13 cellular contexts compared by ENCODE assay signal in genomic region chr1:200665851-200666250, GRCh38. TPM values are rescaled to one million over a fixed set of nuclear protein-coding genes. Genes with fewer than 3 reads are reported as not detected.
DNase-seq lines count a peak whose midpoint lies in the region; ATAC-seq and TF ChIP-seq lines count a peak whose summit lies in the region.
"Had no signal": no experiment of that assay in that cellular context is flagged by ENCODE, and none has a peak within 500 bp of the region (broad histone marks: within the 10 kb centered on the region; RNA-seq: fewer than 3 reads in every experiment).

No MANE protein-coding gene starts in this region.

- no peak overlapping the region for H3K4me3 Mint-ChIP-seq in activated T-cell treated with anti-CD3 and anti-CD28 coated beads, Interleukin-2, amount 50 U/mL, for 24 hours
- peak overlapping the region; percentile 42 for H3K4me3 Mint-ChIP-seq in activated T-helper 17 cell treated with anti-CD3 and anti-CD28 coated beads, Interleukin-2, amount 50 U/mL, for 72 hours

- no peaks in the 10 kb centered on the region for H3K9me3 ChIP-seq in thoracic aorta
- H3K9me3 ChIP-seq: testis had no signal

- H3K4me1 Mint-ChIP-seq in activated T-cell treated with anti-CD3 and anti-CD28 coated beads, Interleukin-2, amount 50 U/mL, for 24 hours (ENCODE audit: low read depth) = peaks cover 57% of the 10 kb centered on the region
- peaks cover 29% of the 10 kb centered on the region for H3K4me1 Mint-ChIP-seq in activated T-helper 17 cell treated with anti-CD3 and anti-CD28 coated beads, Interleukin-2, amount 50 U/mL, for 72 hours

- no peaks in the 10 kb centered on the region for H3K36me3 ChIP-seq in thoracic aorta

- peak overlapping the region; percentile 32 for H3K4me3 ChIP-seq in thoracic aorta
- H3K4me3 ChIP-seq: testis had no signal

- ATAC-seq in activated T-helper 17 cell treated with anti-CD3 and anti-CD28 coated beads, Interleukin-2, amount 50 U/mL, for 72 hours (replicated peaks) = no peak
- ATAC-seq in thoracic aorta (ENCODE audit: insufficient number of reproducible peaks, low FRiP score, low read depth) = no peak

- DNase-seq in activated T-cell treated with anti-CD3 and anti-CD28 coated beads, Interleukin-2, amount 50 U/mL, for 24 hours = no peak
- no peak for DNase-seq in activated T-cell treated with anti-CD3 and anti-CD28 coated beads, Interleukin-2, amount 50 U/mL, for 1 hour
- DNase-seq in iPS-NIHi7 (ENCODE audit: extremely low spot score) (peak; percentile 22), thoracic aorta (ENCODE audit: low spot score) (no peak), GOT3 (lab: John Stamatoyannopoulos, UW) (no peak), superior temporal gyrus (ENCODE audit: extremely low spot score) (no peak), NCI-H524 treated with DMSO at 0.1 percent for 48 hours (lab: John Stamatoyannopoulos, UW) (no peak)
- DNase-seq: activated CD4-positive, alpha-beta T cell treated with anti-CD3 and anti-CD28 coated beads, Interleukin-2, amount 50 U/mL, for 1 hour; brain microvascular endothelial cell; retina; T-helper 1 cell; testis had no signal

- H3K4me1 ChIP-seq in thoracic aorta (ENCODE audit: control insufficient read depth in 1 of 2, low read depth in 2 of 2) = peaks cover 27 to 46% of the 10 kb centered on the region in 2 donors

- no peak for TF ChIP-seq CTCF in thoracic aorta (IDR thresholded peaks at IDR 0.05)

- H3K27ac ChIP-seq in thoracic aorta = peak overlapping the region; percentile 71 to 75
- H3K27ac ChIP-seq: brain microvascular endothelial cell had no signal

- H3K9me3 Mint-ChIP-seq in activated T-cell treated with anti-CD3 and anti-CD28 coated beads, Interleukin-2, amount 50 U/mL, for 24 hours = no peaks in the 10 kb centered on the region
- no peaks in the 10 kb centered on the region for H3K9me3 Mint-ChIP-seq in activated T-helper 17 cell treated with anti-CD3 and anti-CD28 coated beads, Interleukin-2, amount 50 U/mL, for 72 hours

- H3K36me3 Mint-ChIP-seq in activated T-cell treated with anti-CD3 and anti-CD28 coated beads, Interleukin-2, amount 50 U/mL, for 24 hours (ENCODE audit: low read depth) = peaks cover 58% of the 10 kb centered on the region
- H3K36me3 Mint-ChIP-seq in activated T-helper 17 cell treated with anti-CD3 and anti-CD28 coated beads, Interleukin-2, amount 50 U/mL, for 72 hours (ENCODE audit: low read depth) = peaks cover 60% of the 10 kb centered on the region

- H3K27ac Mint-ChIP-seq in activated T-cell treated with anti-CD3 and anti-CD28 coated beads, Interleukin-2, amount 50 U/mL, for 24 hours = peak overlapping the region; percentile 39
- peak overlapping the region; percentile 42 for H3K27ac Mint-ChIP-seq in activated T-helper 17 cell treated with anti-CD3 and anti-CD28 coated beads, Interleukin-2, amount 50 U/mL, for 72 hours

- H3K27me3 ChIP-seq in thoracic aorta (replicated peaks; ENCODE audit: insufficient read depth) = no peaks in the 10 kb centered on the region
- H3K27me3 ChIP-seq: brain microvascular endothelial cell, testis had no signal

- H3K27me3 Mint-ChIP-seq in activated T-cell treated with anti-CD3 and anti-CD28 coated beads, Interleukin-2, amount 50 U/mL, for 24 hours = no peaks in the 10 kb centered on the region
- H3K27me3 Mint-ChIP-seq in activated T-helper 17 cell treated with anti-CD3 and anti-CD28 coated beads, Interleukin-2, amount 50 U/mL, for 72 hours = no peaks in the 10 kb centered on the region

RNA-seq across cellular contexts. Expression of gene DDX59, which starts 3.9 kb away (rescaled TPM):
- 10 to 100 TPM; 23.6 to 31.9 TPM for total RNA-seq in activated T-helper 17 cell treated with anti-CD3 and anti-CD28 coated beads, Interleukin-2, amount 50 U/mL, for 72 hours
- 10 to 100 TPM; 16.5 to 27.1 TPM for total RNA-seq in thoracic aorta

RNA-seq across cellular contexts. Expression of gene KIF14, which starts 45.3 kb away (rescaled TPM):
- total RNA-seq in activated T-helper 17 cell treated with anti-CD3 and anti-CD28 coated beads, Interleukin-2, amount 50 U/mL, for 72 hours = 10 to 100 TPM; 17.1 to 24.4 TPM
- total RNA-seq in thoracic aorta = 1 to 10 TPM in 1 of 2 donors, under 1 TPM in 1; under 0.01 to 1.3 TPM

Comparison
In these comparisons a context has a peak if more than half of its experiments do, and no peak if none do; other contexts are left out.
1. RNA of gene KIF14, which starts 45.3 kb away (total RNA-seq): 17.1 to 24.4 TPM in activated T-helper 17 cell treated with anti-CD3 and anti-CD28 coated beads, Interleukin-2, amount 50 U/mL, for 72 hours; under 0.01 to 1.3 TPM in thoracic aorta; every median in the first group is over 4 times any median in the second.